Comparison of ENCODE assay signal across 8 cellular contexts in genomic region chr17:78925234-78925633, GRCh38.
DNase-seq lines count a peak whose midpoint lies in the region; ATAC-seq and TF ChIP-seq lines count a peak whose summit lies in the region.

TIMP2 (minus strand) TSS chr17:78925387; CDS start chr17:78925088, 299 bp downstream.

- H3K27me3 ChIP-seq in HL-60 (ENCODE audit: insufficient read depth, poor library complexity, severe bottlenecking), result no peaks in the 10 kb centered on the region

- no peak for ATAC-seq in HG03039 (IDR thresholded peaks at IDR 0.05; ENCODE audit: unreplicated experiment)

- DNase-seq in AG09309 (ENCODE audit: low read depth) (peak; percentile 49), HL-60 (ENCODE audit: low read depth in 1 of 2, low spot score in 1 of 2) (peak in 1 of 2 experiments; percentile 85), NOMO-1 (lab: John Stamatoyannopoulos, UW; ENCODE audit: unreplicated experiment in 2 of 2) (peak; percentile 72 to 89), activated T-cell treated with anti-CD3 and anti-CD28 coated beads for 4 hours (peak; percentile 42), epidermal melanocyte (ENCODE audit: insufficient read length, low spot score) (peak; percentile 73), midbrain (lab: John Stamatoyannopoulos, UW) (peak; percentile 88)
- DNase-seq in stimulated activated CD8-positive, alpha-beta memory T cell treated with anti-CD3 and anti-CD28 coated beads, Interleukin-15, amount 100 ng/mL, for 48 hours (ENCODE audit: low read depth in 2 of 2), result peak; percentile 27 to 33

- H3K27ac ChIP-seq in HL-60 (replicated peaks), result peak within 1 kb of the TSS; percentile 71

- H3K4me3 ChIP-seq in AG09309 (ENCODE audit: control insufficient read depth, low read depth, low read length) (peak within 1 kb of the TSS; percentile 97), HL-60 (replicated peaks; ENCODE audit: insufficient read depth, low read length) (peak within 1 kb of the TSS; percentile 48)

- TF ChIP-seq CTCF in AG09309 (IDR thresholded peaks at IDR 0.05; ENCODE audit: control insufficient read depth, insufficient read depth, low read depth, low read length, missing control alignments), result peak; percentile 3
- TF ChIP-seq CTCF in HL-60 (IDR thresholded peaks at IDR 0.05; ENCODE audit: insufficient read depth, low read length), result no peak
